18 cellular contexts compared by ENCODE assay signal in genomic region chr3:108013141-108014055, GRCh38.
DNase-seq lines count a peak whose midpoint lies in the region; ATAC-seq, FAIRE-seq and TF ChIP-seq lines count a peak whose summit lies in the region.
"Had no signal": no experiment of that assay in that cellular context is flagged by ENCODE, and none has a peak within 500 bp of the region (broad histone marks: within the 10 kb centered on the region; RNA-seq: fewer than 3 reads in every experiment).

No MANE protein-coding gene starts in this region.

- no peak for TF ChIP-seq CTCF in bronchial epithelial cell (IDR thresholded peaks at IDR 0.05; ENCODE audit: insufficient read depth, low read length, severe bottlenecking)
- TF ChIP-seq CTCF in thyroid gland (IDR thresholded peaks at IDR 0.05) = no peak
- no peak for TF ChIP-seq CTCF in GM10248 (IDR thresholded peaks at IDR 0.05; ENCODE audit: control extremely low read depth, extremely low read depth, low read depth, missing control alignments)

- H3K27ac ChIP-seq in thyroid gland = no peak overlapping the region
- H3K27ac ChIP-seq: BLaER1, HL-60 had no signal

- 79 to 86% methylated on average over 8 of the region's 8 CpGs for WGBS in thyroid gland, 2 donors

- DNase-seq in G401 (ENCODE audit: low spot score) (peak; percentile 70), bronchial epithelial cell (ENCODE audit: low read depth) (no peak), left lobe of liver (ENCODE audit: low spot score) (no peak), thyroid gland (peak; percentile 35 to 43), GM10248 (ENCODE audit: extremely low spot score) (no peak)
- DNase-seq: 8988T; CD4-positive, alpha-beta memory T cell; DMS79 treated with DMSO at 0.1 percent for 48 hours; HCEC 1CT; IMR-90 had no signal

- TF ChIP-seq POLR2A in thyroid gland (IDR thresholded peaks at IDR 0.05) = no peak

- intact Hi-C loops in thyroid gland (cut with DNase I) = no loop called here

- ATAC-seq in left lobe of liver (peak; percentile 14), GM18502 (IDR thresholded peaks at IDR 0.05; ENCODE audit: poor library complexity, unreplicated experiment) (no peak), HG02840 (IDR thresholded peaks at IDR 0.05; ENCODE audit: low FRiP score, unreplicated experiment) (no peak)
- ATAC-seq: GM23338 had no signal

- in situ Hi-C loops in G401 (cut with HindIII; ENCODE audit: low sequenced_read_pairs) = no loop called here

- peak; percentile 83 for FAIRE-seq in bronchial epithelial cell (lab: Jason Lieb, UNC)
- FAIRE-seq: GM12891, GM18507, H54 had no signal

- POLR2A ChIA-PET in GM10248 (lab: Yijun Ruan, JAX) = no interaction called here

- H3K36me3 ChIP-seq in bronchial epithelial cell (ENCODE audit: control insufficient read depth, insufficient read depth, low read length) = no peaks in the 10 kb centered on the region
- no peaks in the 10 kb centered on the region for H3K36me3 ChIP-seq in thyroid gland
- H3K36me3 ChIP-seq: BLaER1 had no signal

- no peaks in the 10 kb centered on the region for H3K9me3 ChIP-seq in thyroid gland
- H3K9me3 ChIP-seq: BLaER1 had no signal

- H3K4me1 ChIP-seq in thyroid gland = peaks cover 0 to 6% of the 10 kb centered on the region in 2 donors

- CTCF ChIA-PET in GM10248 (lab: Yijun Ruan, JAX) = no interaction called here

- no peak overlapping the region for H3K4me3 ChIP-seq in bronchial epithelial cell (ENCODE audit: low read depth, low read length)
- no peak overlapping the region for H3K4me3 ChIP-seq in thyroid gland (replicated peaks in 1 of 3)
- H3K4me3 ChIP-seq: BLaER1, GM23338 had no signal

- H3K27me3 ChIP-seq in bronchial epithelial cell (ENCODE audit: control insufficient read depth, insufficient read depth, low read length) (no peaks in the 10 kb centered on the region), thyroid gland (no peaks in the 10 kb centered on the region)
- H3K27me3 ChIP-seq: BLaER1 had no signal

Comparison
In these comparisons a context has a peak if more than half of its experiments do, and no peak if none do; other contexts are left out.
1. DNase-seq: peak in G401 (single experiment) and thyroid gland (2 of 2); none in bronchial epithelial cell (single experiment), left lobe of liver (single experiment) and GM10248 (single experiment).